ENCODE assay signal across 16 cellular contexts in the genomic region with DNA sequence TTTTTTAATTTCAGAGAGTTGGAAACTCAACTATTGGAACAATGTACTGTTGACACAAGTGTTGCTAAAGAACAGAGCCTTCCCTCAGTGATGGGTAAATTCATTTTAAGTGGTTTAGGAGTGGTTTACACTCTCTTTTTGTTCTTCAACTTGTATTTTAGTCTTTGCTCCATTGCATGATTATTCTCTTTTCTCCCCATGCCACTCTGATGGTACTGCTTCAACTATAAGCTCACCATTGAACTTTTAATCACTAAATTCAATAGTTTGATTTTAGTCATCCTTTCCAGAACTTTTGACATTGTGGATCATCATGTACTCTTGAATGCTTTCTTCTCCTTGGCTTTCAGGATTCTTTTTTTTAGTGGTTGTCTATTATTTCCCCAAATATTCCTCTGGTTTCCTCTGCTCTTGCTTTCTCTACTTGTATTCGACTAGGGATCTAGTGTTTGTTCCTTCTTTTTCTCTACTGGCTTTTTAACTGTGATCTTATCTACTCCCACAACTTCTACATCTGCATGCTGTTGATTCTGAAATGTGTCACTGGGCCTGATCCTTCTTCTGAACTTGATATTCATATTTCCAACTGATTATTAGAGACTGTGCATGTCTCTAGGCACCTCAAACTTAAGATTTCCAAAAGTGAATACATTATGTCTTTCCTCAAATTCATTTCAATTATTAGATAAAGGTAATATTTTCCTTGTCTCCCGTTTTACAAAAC.
"Had no signal": no experiment of that assay in that cellular context is flagged by ENCODE, and none has a peak within 500 bp of the region (broad histone marks: within the 10 kb centered on the region; RNA-seq: fewer than 3 reads in every experiment).

No MANE protein-coding gene starts in this region.

- H3K27ac Mint-ChIP-seq: activated CD8-positive, alpha-beta T cell treated with anti-CD3 and anti-CD28 coated beads for 36 hours; effector memory CD8-positive, alpha-beta T cell; memory B cell had no signal

- H3K4me3 Mint-ChIP-seq: activated CD8-positive, alpha-beta T cell treated with anti-CD3 and anti-CD28 coated beads for 36 hours; effector memory CD8-positive, alpha-beta T cell; memory B cell; naive thymus-derived CD4-positive, alpha-beta T cell had no signal

- H3K9me3 Mint-ChIP-seq: activated CD8-positive, alpha-beta T cell treated with anti-CD3 and anti-CD28 coated beads for 36 hours; effector memory CD8-positive, alpha-beta T cell had no signal

- DNase-seq: activated CD4-positive, CD25-positive, alpha-beta regulatory T cell treated with anti-CD3 and anti-CD28 coated beads, Interleukin-2, amount 50 U/mL, for 72 hours; activated CD8-positive, alpha-beta T cell treated with anti-CD3 and anti-CD28 coated beads for 36 hours; activated naive CD4-positive, alpha-beta T cell treated with Interleukin-2 at 50 U/mL for 16 hours; activated T-cell treated with anti-CD3 and anti-CD28 coated beads, Interleukin-2, amount 50 U/mL, for 1 hour; effector memory CD8-positive, alpha-beta T cell; foreskin fibroblast; naive thymus-derived CD4-positive, alpha-beta T cell; ovary; right lobe of liver; SHP77; small intestine; stimulated activated CD4-positive, alpha-beta T cell treated with anti-CD3 and anti-CD28 coated beads, Interleukin-15, amount 100 ng/mL, for 24 hours; stimulated activated CD4-positive, alpha-beta T cell treated with anti-CD3 and anti-CD28 coated beads, Interleukin-4, amount 100 ng/mL, for 1 hour; T-helper 9 cell; upper lobe of left lung had no signal

- ATAC-seq: activated CD8-positive, alpha-beta T cell treated with anti-CD3 and anti-CD28 coated beads for 36 hours; effector memory CD8-positive, alpha-beta T cell; naive thymus-derived CD4-positive, alpha-beta T cell; right lobe of liver had no signal

- H3K27me3 Mint-ChIP-seq: activated CD8-positive, alpha-beta T cell treated with anti-CD3 and anti-CD28 coated beads for 36 hours; effector memory CD8-positive, alpha-beta T cell; memory B cell; naive thymus-derived CD4-positive, alpha-beta T cell had no signal
